ENCODE assay signal across 19 cellular contexts in genomic region chr4:112112590-112113170, GRCh38. TPM values are rescaled to one million over a fixed set of nuclear protein-coding genes. Genes with fewer than 3 reads are reported as not detected.
DNase-seq lines count a peak whose midpoint lies in the region; TF ChIP-seq lines count a peak whose summit lies in the region.
"Had no signal": no experiment of that assay in that cellular context is flagged by ENCODE, and none has a peak within 500 bp of the region (broad histone marks: within the 10 kb centered on the region; RNA-seq: fewer than 3 reads in every experiment).

No MANE protein-coding gene starts in this region.

- H3K36me3 ChIP-seq in PC-9 (ENCODE audit: low read depth) (no peaks in the 10 kb centered on the region), transverse colon (no peaks in the 10 kb centered on the region)
- H3K36me3 ChIP-seq: cardiac muscle cell had no signal

- H3K9me3 ChIP-seq in PC-9 (ENCODE audit: insufficient read depth, low read depth): no peaks in the 10 kb centered on the region
- no peaks in the 10 kb centered on the region for H3K9me3 ChIP-seq in transverse colon
- H3K9me3 ChIP-seq: testis had no signal

- WGBS in transverse colon (ENCODE audit: low coverage in 1 of 2), 2 donors: 50 to 55% methylated on average over 2 of the region's 2 CpGs

- peaks cover 3% of the 10 kb centered on the region for H3K27me3 Mint-ChIP-seq in glutamatergic neuron (ENCODE audit: unreplicated experiment)
- H3K27me3 Mint-ChIP-seq: activated naive CD4-positive, alpha-beta T cell treated with anti-CD3 and anti-CD28 coated beads, Interleukin-2, amount 50 U/mL, for 24 hours; naive thymus-derived CD4-positive, alpha-beta T cell had no signal

- peaks cover 44% of the 10 kb centered on the region for H3F3A ChIP-seq in PC-9 (ENCODE audit: insufficient read depth, low read depth)

- H3K4me1 ChIP-seq in PC-9 (replicated peaks; ENCODE audit: insufficient read depth) (peaks cover 62% of the 10 kb centered on the region), transverse colon (peaks cover 0 to 28% (median 12%) of the 10 kb centered on the region in 4 donors)
- H3K4me1 ChIP-seq: testis had no signal

- H3K4me3 Mint-ChIP-seq in glutamatergic neuron (ENCODE audit: unreplicated experiment): no peak overlapping the region
- H3K4me3 Mint-ChIP-seq: activated naive CD4-positive, alpha-beta T cell treated with anti-CD3 and anti-CD28 coated beads, Interleukin-2, amount 50 U/mL, for 24 hours; T-helper 1 cell treated with Interleukin-12 subunit alpha and Interleukin-12 subunit beta and Interleukin-4 antibody, amounts not matched to agents 30 μg/mL and 1 μg/mL, for 36 hours had no signal

- no peak for TF ChIP-seq POLR2A in transverse colon (IDR thresholded peaks at IDR 0.05)

- peak overlapping the region; percentile 70 for H3K4me2 ChIP-seq in PC-9

- intact Hi-C loops in PC-9 (cut with micrococcal nuclease; ENCODE audit: unreplicated experiment) (loop anchor here (2.0 to 5.0 kb wide), 2 partner anchors 35 to 118 kb away; partner anchors contain the start of genes AP1AR and FAM241A), transverse colon (cut with DNase I; ENCODE audit: low total_unique reads) (no loop called here)

- TF ChIP-seq EP300 in transverse colon (IDR thresholded peaks at IDR 0.05; ENCODE audit: low read depth): no peak

- no peaks in the 10 kb centered on the region for H3K36me3 Mint-ChIP-seq in glutamatergic neuron (ENCODE audit: unreplicated experiment)
- H3K36me3 Mint-ChIP-seq: activated naive CD4-positive, alpha-beta T cell treated with anti-CD3 and anti-CD28 coated beads, Interleukin-2, amount 50 U/mL, for 24 hours; naive thymus-derived CD4-positive, alpha-beta T cell had no signal

- peak overlapping the region; percentile 25; the same call in 1 of the 2 replicates for H3K4me3 ChIP-seq in PC-9
- H3K4me3 ChIP-seq in transverse colon: no peak overlapping the region
- H3K4me3 ChIP-seq in coronary artery: no peak overlapping the region
- H3K4me3 ChIP-seq: cardiac muscle cell, testis had no signal

- peak overlapping the region; percentile 45 for H2AFZ ChIP-seq in PC-9

- no peaks in the 10 kb centered on the region for H3K79me2 ChIP-seq in PC-9 (ENCODE audit: low read depth)

- peak overlapping the region; percentile 60 for H3K27ac Mint-ChIP-seq in glutamatergic neuron (ENCODE audit: unreplicated experiment)
- H3K27ac Mint-ChIP-seq: activated naive CD4-positive, alpha-beta T cell treated with anti-CD3 and anti-CD28 coated beads, Interleukin-2, amount 50 U/mL, for 24 hours; T-helper 1 cell treated with Interleukin-12 subunit alpha and Interleukin-12 subunit beta and Interleukin-4 antibody, amounts not matched to agents 30 μg/mL and 1 μg/mL, for 36 hours had no signal

- TF ChIP-seq CTCF in PC-9 (conservative IDR thresholded peaks at IDR 0.05) (no peak), glutamatergic neuron (IDR thresholded peaks at IDR 0.05; ENCODE audit: partially characterized antibody, unreplicated experiment) (no peak), transverse colon (IDR thresholded peaks at IDR 0.05) (no peak), coronary artery (IDR thresholded peaks at IDR 0.05) (no peak)

- no peaks in the 10 kb centered on the region for H4K20me1 ChIP-seq in PC-9 (ENCODE audit: insufficient read depth)

- H3K27me3 ChIP-seq in PC-9 (ENCODE audit: insufficient read depth, low read depth): no peaks in the 10 kb centered on the region
- H3K27me3 ChIP-seq in transverse colon: no peaks in the 10 kb centered on the region
- H3K27me3 ChIP-seq: cardiac muscle cell, testis had no signal

- in situ Hi-C loops in transverse colon (cut with MboI; ENCODE audit: low pct_ligation_motif_present in 1 of 4, low pct_unique_long_range_greater_than_20kb in 1 of 4, low sequenced_read_pairs in 3 of 4): loop anchor here in 2 of 4 donors (25.0 kb wide), 2 partner anchors 100 to 125 kb away; partner anchors contain the start of gene AP1AR (in 1 of the 2)

- DNase-seq in DMS153 (lab: John Stamatoyannopoulos, UW) (peak; percentile 32), DMS153 treated with DMSO at 0.1 percent for 48 hours (lab: John Stamatoyannopoulos, UW; ENCODE audit: unreplicated experiment) (no peak), PC-9 (no peak), glutamatergic neuron (no peak), transverse colon (no peak), coronary artery (ENCODE audit: low spot score) (no peak), NCI-H2029 treated with DMSO at 0.1 percent for 48 hours (lab: John Stamatoyannopoulos, UW) (no peak), germinal center (ENCODE audit: low spot score) (no peak)
- DNase-seq: 8988T; activated CD4-positive, CD25-positive, alpha-beta regulatory T cell treated with anti-CD3 and anti-CD28 coated beads, Interleukin-2, amount 50 U/mL, for 72 hours; GOT3; kidney glomerular epithelial cell; naive thymus-derived CD4-positive, alpha-beta T cell; NCI-H1048; RPMI8226; testis had no signal

- no peaks in the 10 kb centered on the region for H3K9me3 Mint-ChIP-seq in glutamatergic neuron (ENCODE audit: unreplicated experiment)
- H3K9me3 Mint-ChIP-seq: activated naive CD4-positive, alpha-beta T cell treated with anti-CD3 and anti-CD28 coated beads, Interleukin-2, amount 50 U/mL, for 24 hours; naive thymus-derived CD4-positive, alpha-beta T cell; T-helper 1 cell treated with Interleukin-12 subunit alpha and Interleukin-12 subunit beta and Interleukin-4 antibody, amounts not matched to agents 30 μg/mL and 1 μg/mL, for 36 hours had no signal

- CTCF ChIA-PET in PC-9 (lab: Charles Lee): no interaction called here

- H3K4me1 Mint-ChIP-seq in glutamatergic neuron (ENCODE audit: low read depth, unreplicated experiment): peaks cover 13% of the 10 kb centered on the region

- no TSS peak for BruUV-seq in PC-9 (replicated peaks; lab: Mats Ljungman, UMichigan)

- peak overlapping the region; percentile 94 for H3K27ac ChIP-seq in PC-9
- peak overlapping the region; percentile 47 to 55 (median 51) for H3K27ac ChIP-seq in transverse colon
- H3K27ac ChIP-seq in coronary artery: no peak overlapping the region
- H3K27ac ChIP-seq: cardiac muscle cell, testis had no signal

- POLR2A ChIA-PET in PC-9 (lab: Charles Lee; ENCODE audit: unreplicated experiment): no interaction called here

- 0 out of 2 replicates have a peak, but pooled peaks cover 3% of the 10 kb centered on the region for H3K9me2 ChIP-seq in PC-9 (ENCODE audit: insufficient read depth)

RNA-seq across cellular contexts. Expression of gene FAM241A, which starts 32.6 kb away (rescaled TPM):
- 0.78 and 1.4 TPM in 2 replicates for total RNA-seq in PC-9 (2021)
- 1.2 TPM for total RNA-seq in glutamatergic neuron (ENCODE audit: unreplicated experiment)
- 1 to 10 TPM in 3 of 4 donors, under 1 TPM in 1; 0.37 to 4.4 (median 1.7) TPM for total RNA-seq in transverse colon

Comparison
In these comparisons a context has a peak if more than half of its experiments do, and no peak if none do; other contexts are left out.
1. H3K27ac ChIP-seq: peak in PC-9 (single experiment) and transverse colon (4 of 4); none in coronary artery (0 of 2).